ENCODE assay signal across 1 cellular context in genomic region chr20:61417221-61417941, GRCh38.
TF ChIP-seq lines count a peak whose summit lies in the region.

No MANE protein-coding gene starts in this region.

TF ChIP-seq in SK-N-SH treated with all-trans-retinoic acid at 6 μM for 48 hours, 23 proteins besides CTCF, POLR2A, EP300 and RAD21 (continued from another document):
- TF ChIP-seq PATZ1 (CRISPR knock-in tag; IDR thresholded peaks at IDR 0.05; ENCODE audit: borderline replicate concordance) (no peak), ZNF565 (CRISPR knock-in tag; conservative IDR thresholded peaks at IDR 0.05; ENCODE audit: low read depth) (no peak), TOX (CRISPR knock-in tag; IDR thresholded peaks at IDR 0.05; ENCODE audit: borderline replicate concordance) (no peak), TCF4 (CRISPR knock-in tag; IDR thresholded peaks at IDR 0.05; ENCODE audit: borderline replicate concordance) (no peak), CSRNP3 (CRISPR knock-in tag; IDR thresholded peaks at IDR 0.05) (no peak), ESRRG (CRISPR knock-in tag; IDR thresholded peaks at IDR 0.05) (no peak), ZC3H10 (CRISPR knock-in tag; IDR thresholded peaks at IDR 0.05) (no peak)
